16 cellular contexts compared by ENCODE assay signal in genomic region chr1:172585348-172585747, GRCh38. TPM values are rescaled to one million over a fixed set of nuclear protein-coding genes. Genes with fewer than 3 reads are reported as not detected.
A peak's percentile ranks its signal among the peaks of the same experiment; 100 is the strongest.
DNase-seq lines count a peak whose midpoint lies in the region; ATAC-seq, FAIRE-seq and TF ChIP-seq lines count a peak whose summit lies in the region.
"Had no signal": no experiment of that assay in that cellular context is flagged by ENCODE, and none has a peak within 500 bp of the region (broad histone marks: within the 10 kb centered on the region; RNA-seq: fewer than 3 reads in every experiment).

No MANE protein-coding gene starts in this region.

- H2AK5ac ChIP-seq in IMR-90 (ENCODE audit: low read depth, low read length) = no peak overlapping the region

- H2BK5ac ChIP-seq in IMR-90 (ENCODE audit: low read depth, low read length, poor library complexity, severe bottlenecking) = peak overlapping the region; percentile 34

- no peak overlapping the region for H3K4me2 ChIP-seq in IMR-90 (ENCODE audit: low read depth, low read length)
- H3K4me2 ChIP-seq in keratinocyte (ENCODE audit: control insufficient read depth, extremely low read depth, insufficient read depth, low read depth, low read length) = peak overlapping the region; percentile 65

- no peaks in the 10 kb centered on the region for H3K79me2 ChIP-seq in keratinocyte (ENCODE audit: control insufficient read depth, insufficient read depth, low read length)

- no peaks in the 10 kb centered on the region; the same call in 1 of the 2 replicates for H3K36me3 ChIP-seq in IMR-90 (ENCODE audit: control insufficient read depth, insufficient read depth, low read length)
- peaks cover 6 to 7% of the 10 kb centered on the region in 2 experiments for H3K36me3 ChIP-seq in keratinocyte (ENCODE audit: control insufficient read depth in 2 of 2, extremely low read depth in 1 of 2, insufficient read depth in 2 of 2, low read length in 2 of 2)
- H3K36me3 ChIP-seq: prostate gland had no signal

- H3K27me3 Mint-ChIP-seq in central memory CD8-positive, alpha-beta T cell = no peaks in the 10 kb centered on the region
- H3K27me3 Mint-ChIP-seq: activated CD8-positive, alpha-beta T cell treated with anti-CD3 and anti-CD28 coated beads for 36 hours had no signal

- TF ChIP-seq CTCF in AG10803 (conservative IDR thresholded peaks at IDR 0.05; ENCODE audit: low read length) (no peak), IMR-90 (conservative IDR thresholded peaks at IDR 0.05; ENCODE audit: low read depth, low read length) (no peak), keratinocyte (optimal IDR thresholded peaks at IDR 0.05 in 1 of 3, IDR thresholded peaks at IDR 0.05 in 1 of 3, conservative IDR thresholded peaks at IDR 0.05 in 1 of 3; ENCODE audit: extremely low read depth in 1 of 3, insufficient read depth in 2 of 3, low read length in 3 of 3) (no peak)

- H3K4ac ChIP-seq in IMR-90 (ENCODE audit: low read depth, low read length) = no peak overlapping the region

- H3K4me3 ChIP-seq in AG10803 (ENCODE audit: low read length) (no peak overlapping the region), IMR-90 (ENCODE audit: insufficient read depth, low read depth, low read length) (no peak overlapping the region), keratinocyte (ENCODE audit: control insufficient read depth in 2 of 3, extremely low read depth in 1 of 3, insufficient read depth in 2 of 3, low read depth in 1 of 3, low read length in 3 of 3) (peak overlapping the region in 1 of 3 experiments; percentile 10)
- H3K4me3 ChIP-seq: heart right ventricle, prostate gland, SJSA1 had no signal

- no peaks in the 10 kb centered on the region for H3K9me3 Mint-ChIP-seq in central memory CD8-positive, alpha-beta T cell

- in situ Hi-C loops in IMR-90 (cut with MboI; ENCODE audit: low sequenced_read_pairs) = no loop called here

- CTCF ChIA-PET in IMR-90 (lab: Yijun Ruan, JAX) = no interaction called here

- no peaks in the 10 kb centered on the region for H4K20me1 ChIP-seq in IMR-90 (ENCODE audit: insufficient read depth, low read length)
- H4K20me1 ChIP-seq in keratinocyte (ENCODE audit: control insufficient read depth, extremely low read depth, insufficient read depth, low read length) = no peaks in the 10 kb centered on the region

- no peak overlapping the region for H3K18ac ChIP-seq in IMR-90 (ENCODE audit: low read depth, low read length)

- H3K4me1 Mint-ChIP-seq in central memory CD8-positive, alpha-beta T cell = peaks cover 8% of the 10 kb centered on the region

- no TSS peak for BruUV-seq in IMR-90 (replicated peaks; lab: Mats Ljungman, UMichigan)

- no peak overlapping the region for H4K5ac ChIP-seq in IMR-90 (ENCODE audit: low read depth, low read length)

- H3K27me3 ChIP-seq in IMR-90 (ENCODE audit: control insufficient read depth, insufficient read depth, low read length) = no peaks in the 10 kb centered on the region
- H3K27me3 ChIP-seq in keratinocyte (ENCODE audit: control insufficient read depth, extremely low read depth, insufficient read depth, low read length) = no peaks in the 10 kb centered on the region
- H3K27me3 ChIP-seq: heart right ventricle, SJSA1 had no signal

- DNase-seq in AG10803 (ENCODE audit: low read depth) (peak; percentile 51), IMR-90 (peak; percentile 46), keratinocyte (ENCODE audit: low read depth, low spot score) (peak; percentile 32), NCI-H748 treated with DMSO at 0.1 percent for 48 hours (lab: John Stamatoyannopoulos, UW) (no peak), GOT3 (lab: John Stamatoyannopoulos, UW) (no peak), NCI-H128 (lab: John Stamatoyannopoulos, UW; ENCODE audit: unreplicated experiment) (no peak), NCI-H524 (lab: John Stamatoyannopoulos, UW) (no peak)
- no peak for DNase-seq in central memory CD8-positive, alpha-beta T cell (ENCODE audit: low spot score in 2 of 2)
- DNase-seq: activated CD8-positive, alpha-beta T cell treated with anti-CD3 and anti-CD28 coated beads for 36 hours; C1 segment of cervical spinal cord; effector CD8-positive, alpha-beta T cell; heart right ventricle; NCI-H2107; stimulated activated CD4-positive, alpha-beta T cell treated with anti-CD3 and anti-CD28 coated beads, Interleukin-1b, Interleukin-23, amount 100 ng/mL, for 48 hours had no signal

- H2BK15ac ChIP-seq in IMR-90 (ENCODE audit: low read depth, low read length) = no peak overlapping the region

- H2AK9ac ChIP-seq in IMR-90 (replicated peaks; ENCODE audit: low read depth, low read length, poor library complexity) = no peak overlapping the region

- H3K9ac ChIP-seq in IMR-90 (ENCODE audit: low read depth, low read length) (no peak overlapping the region), keratinocyte (ENCODE audit: control insufficient read depth, extremely low read depth, insufficient read depth, low read length) (peak overlapping the region; percentile 58)

- H3K4me3 Mint-ChIP-seq in central memory CD8-positive, alpha-beta T cell = no peak overlapping the region
- H3K4me3 Mint-ChIP-seq: activated CD8-positive, alpha-beta T cell treated with anti-CD3 and anti-CD28 coated beads for 36 hours had no signal

- ATAC-seq in IMR-90 (ENCODE audit: low read depth) = no peak
- ATAC-seq in central memory CD8-positive, alpha-beta T cell (replicated peaks; ENCODE audit: extremely low read depth, poor library complexity, severe bottlenecking) = no peak
- ATAC-seq: activated CD8-positive, alpha-beta T cell treated with anti-CD3 and anti-CD28 coated beads for 36 hours; heart right ventricle had no signal

- H3K9me1 ChIP-seq in IMR-90 (ENCODE audit: insufficient read depth, low read length) (no peaks in the 10 kb centered on the region; the same call in 1 of the 2 replicates), keratinocyte (ENCODE audit: control insufficient read depth, extremely low read depth, insufficient read depth, low read length) (no peaks in the 10 kb centered on the region)

- H4K91ac ChIP-seq in IMR-90 (ENCODE audit: insufficient read depth, low read depth, low read length) = no peak overlapping the region

- H3K27ac ChIP-seq in IMR-90 (ENCODE audit: insufficient read depth, low read length) (no peak overlapping the region), keratinocyte (ENCODE audit: control insufficient read depth, insufficient read depth, low read length) (peak overlapping the region; percentile 95)
- H3K27ac ChIP-seq: heart right ventricle, prostate gland, SJSA1 had no signal

- H3K4me1 ChIP-seq in IMR-90 (ENCODE audit: control insufficient read depth, insufficient read depth, low read length) (peaks cover 10% of the 10 kb centered on the region), keratinocyte (ENCODE audit: control insufficient read depth, extremely low read depth, insufficient read depth, low read length) (peaks cover 31% of the 10 kb centered on the region)
- H3K4me1 ChIP-seq: prostate gland had no signal

- intact Hi-C loops in IMR-90 (cut with micrococcal nuclease) = loop anchor here (10.0 kb wide), 1 partner anchor 441 kb away; no protein-coding TSS in a partner anchor

- H3K23ac ChIP-seq in IMR-90 (ENCODE audit: low read depth, low read length) = no peak overlapping the region

- H2AFZ ChIP-seq in IMR-90 (replicated peaks; ENCODE audit: low read length, poor library complexity) (no peak overlapping the region), keratinocyte (ENCODE audit: control insufficient read depth, low read length) (no peak overlapping the region)

- POLR2A ChIA-PET in IMR-90 (lab: Charles Lee; ENCODE audit: unreplicated experiment) = no interaction called here

- peak overlapping the region; percentile 29 for H3K27ac Mint-ChIP-seq in central memory CD8-positive, alpha-beta T cell (ENCODE audit: low read depth)
- H3K27ac Mint-ChIP-seq: activated CD8-positive, alpha-beta T cell treated with anti-CD3 and anti-CD28 coated beads for 36 hours had no signal

- H3K36me3 Mint-ChIP-seq in central memory CD8-positive, alpha-beta T cell (ENCODE audit: insufficient read depth) = peaks cover 34% of the 10 kb centered on the region

- H2BK120ac ChIP-seq in IMR-90 (ENCODE audit: low read depth, low read length) = no peak overlapping the region

- H3K79me1 ChIP-seq in IMR-90 (ENCODE audit: low read depth in 1 of 2, low read length in 2 of 2) = peaks cover 8 to 13% of the 10 kb centered on the region in 2 experiments; a peak in 3 of 4 replicates

- no peak overlapping the region for H2BK20ac ChIP-seq in IMR-90 (ENCODE audit: low read depth, low read length)

- no peak overlapping the region for H3K14ac ChIP-seq in IMR-90 (replicated peaks; ENCODE audit: low read depth, low read length)

- WGBS in IMR-90 (ENCODE audit: extremely low coverage in 2 of 2, insufficient read length in 1 of 2), 2 experiments = no CpG with 5 or more reads among the region's 3 CpGs

- no peak overlapping the region for H4K8ac ChIP-seq in IMR-90 (ENCODE audit: low read depth in 2 of 2, low read length in 2 of 2)

- no peak for TF ChIP-seq RAD21 in IMR-90 (IDR thresholded peaks at IDR 0.05; ENCODE audit: low read length)

- H3K9me3 ChIP-seq in IMR-90 (ENCODE audit: control insufficient read depth, insufficient read depth, low read length) (no peaks in the 10 kb centered on the region), keratinocyte (ENCODE audit: control insufficient read depth, low read depth, low read length) (no peaks in the 10 kb centered on the region)
- H3K9me3 ChIP-seq: heart right ventricle, prostate gland, SJSA1 had no signal

- no peak overlapping the region for H3K56ac ChIP-seq in IMR-90 (ENCODE audit: extremely low read depth, insufficient read depth, low read length)

- dilution Hi-C loops in IMR-90 (cut with HindIII; ENCODE audit: low sequenced_read_pairs, unreplicated experiment) (no loop called here), keratinocyte (cut with MboI; ENCODE audit: extremely low pct_ligation_motif_present, low sequenced_read_pairs) (no loop called here)

- TF ChIP-seq POLR2A in IMR-90 (IDR thresholded peaks at IDR 0.05; ENCODE audit: low read depth, low read length) = no peak

- FAIRE-seq in keratinocyte (lab: Jason Lieb, UNC) = no peak

TF ChIP-seq in IMR-90, 13 proteins besides CTCF, POLR2A, EP300 and RAD21 (continues in another document):
- TF ChIP-seq CEBPB (IDR thresholded peaks at IDR 0.05; ENCODE audit: low read depth, low read length) = peak; percentile 80
- TF ChIP-seq SMC3 (IDR thresholded peaks at IDR 0.05; ENCODE audit: low read depth, low read length) = no peak

RNA-seq across cellular contexts. Expression of gene SUCO, which starts 52.4 kb away (rescaled TPM):
- 21.5 and 31.7 TPM in 2 replicates for total RNA-seq in IMR-90 (2012; rRNA removed)
- 9.3 and 11.4 TPM in 2 replicates for polyA plus RNA-seq in IMR-90 (2012; rRNA removed)
- polyA plus RNA-seq in IMR-90 (2012; cell fraction: cytosol; rRNA removed) = 1.7 and 2.7 TPM in 2 replicates
- polyA plus RNA-seq in IMR-90 (2012; cell fraction: nucleus; rRNA removed; ENCODE audit: low replicate concordance) = 1.7 and 14.9 TPM in 2 replicates
- polyA plus RNA-seq in keratinocyte = 8.3 to 13.8 TPM (median 11.2 TPM) in 3 replicates
- 57.4 TPM for polyA plus RNA-seq in keratinocyte (2011; ENCODE audit: low read depth)
- 3.6 and 7.6 TPM in 2 replicates for polyA plus RNA-seq in keratinocyte (2011; cell fraction: cytosol; rRNA removed)
- polyA plus RNA-seq in keratinocyte (2011; cell fraction: nucleus; rRNA removed) = 13.3 and 21.4 TPM in 2 replicates
- 10.2 and 13.5 TPM in 2 replicates for polyA plus RNA-seq in keratinocyte (2012; ENCODE audit: low replicate concordance)
- polyA minus RNA-seq in keratinocyte = 3.2 to 21.3 TPM (median 15.4 TPM) in 3 replicates
- 8.8 TPM for polyA minus RNA-seq in keratinocyte (2011; cell fraction: cytosol; rRNA and poly(A)+ RNA removed)
- 24.3 and 38.9 TPM in 2 replicates for polyA minus RNA-seq in keratinocyte (2011; cell fraction: nucleus; rRNA and poly(A)+ RNA removed)

Comparison
In these comparisons a context has a peak if more than half of its experiments do, and no peak if none do; other contexts are left out.
1. DNase-seq: peak in AG10803 (single experiment), IMR-90 (single experiment) and keratinocyte (single experiment); none in central memory CD8-positive, alpha-beta T cell (0 of 2), NCI-H748 treated with DMSO at 0.1 percent for 48 hours (single experiment), GOT3 (single experiment), NCI-H128 (single experiment) and NCI-H524 (0 of 2).